13 cellular contexts compared by ENCODE assay signal in genomic region chr22:28907311-28908008, GRCh38. TPM values are rescaled to one million over a fixed set of nuclear protein-coding genes. Genes with fewer than 3 reads are reported as not detected.
DNase-seq lines count a peak whose midpoint lies in the region; ATAC-seq, FAIRE-seq and TF ChIP-seq lines count a peak whose summit lies in the region.
"Had no signal": no experiment of that assay in that cellular context is flagged by ENCODE, and none has a peak within 500 bp of the region (broad histone marks: within the 10 kb centered on the region; RNA-seq: fewer than 3 reads in every experiment).

No MANE protein-coding gene starts in this region.

- DNase-seq in BE2C (peak; percentile 70), GM19239 (ENCODE audit: insufficient read length, low spot score) (no peak), middle frontal gyrus (ENCODE audit: extremely low spot score, low spot score) (no peak), DMS79 (lab: John Stamatoyannopoulos, UW) (no peak), OCI-M1 (lab: John Stamatoyannopoulos, UW) (no peak), mucosa of gallbladder (ENCODE audit: low spot score) (no peak)
- DNase-seq: CD4-positive, CD25-positive, alpha-beta regulatory T cell; NCI-H510A treated with DMSO at 0.1 percent for 48 hours; pancreas had no signal

- H3K27me3 ChIP-seq in BE2C: no peaks in the 10 kb centered on the region
- H3K27me3 ChIP-seq: pancreas had no signal

- no peaks in the 10 kb centered on the region; the same call in 1 of the 2 replicates for H3K36me3 ChIP-seq in BE2C
- H3K36me3 ChIP-seq: pancreas had no signal

- FAIRE-seq in GM19239 (lab: Jason Lieb, UNC): peak; percentile 92
- FAIRE-seq: frontal cortex, pancreas had no signal

- H3K4me1 ChIP-seq in BE2C: peaks cover 29% of the 10 kb centered on the region

- peak overlapping the region; percentile 78 for H3K27ac ChIP-seq in cingulate gyrus (ENCODE audit: low read depth, low read length)
- H3K27ac ChIP-seq: pancreas had no signal

- TF ChIP-seq CTCF in BE2C (IDR thresholded peaks at IDR 0.05; ENCODE audit: low read depth, low read length): no peak

- no peaks in the 10 kb centered on the region for H3K9me3 ChIP-seq in BE2C
- H3K9me3 ChIP-seq: pancreas had no signal

- no peak overlapping the region for H3K4me3 ChIP-seq in BE2C (ENCODE audit: low read depth, low read length)
- H3K4me3 ChIP-seq: pancreas had no signal

- ATAC-seq in HG03457 (IDR thresholded peaks at IDR 0.05; ENCODE audit: unreplicated experiment): peak; percentile 59
- ATAC-seq: HCT116 had no signal

RNA-seq across cellular contexts. Expression of gene ZNRF3, which starts 24.1 kb away (rescaled TPM):
- 5.3 TPM for polyA plus RNA-seq in BE2C (2012; ENCODE audit: insufficient read depth, insufficient read length, low read depth)
- 13.6 TPM for total RNA-seq in mucosa of gallbladder
